ENCODE assay signal across 9 cellular contexts in genomic region chr4:89836031-89836777, GRCh38. TPM values are rescaled to one million over a fixed set of nuclear protein-coding genes. Genes with fewer than 3 reads are reported as not detected.
DNase-seq lines count a peak whose midpoint lies in the region; FAIRE-seq and TF ChIP-seq lines count a peak whose summit lies in the region.
"Had no signal": no experiment of that assay in that cellular context is flagged by ENCODE, and none has a peak within 500 bp of the region (broad histone marks: within the 10 kb centered on the region; RNA-seq: fewer than 3 reads in every experiment).

No MANE protein-coding gene starts in this region.

- H3K9me3 ChIP-seq in SK-N-SH (no peaks in the 10 kb centered on the region), fibroblast of lung (ENCODE audit: control insufficient read depth, insufficient read depth, low read depth, low read length) (no peaks in the 10 kb centered on the region), neutrophil (no peaks in the 10 kb centered on the region), small intestine (ENCODE audit: control insufficient read depth, low read depth) (no peaks in the 10 kb centered on the region), adrenal gland (replicated peaks in 1 of 3) (no peaks in the 10 kb centered on the region)

- no peaks in the 10 kb centered on the region for H3K27me3 ChIP-seq in SK-N-SH (ENCODE audit: insufficient read depth)
- peaks cover 16% of the 10 kb centered on the region for H3K27me3 ChIP-seq in fibroblast of lung (ENCODE audit: control insufficient read depth, insufficient read depth, low read length)
- peaks cover 88% of the 10 kb centered on the region for H3K27me3 ChIP-seq in neutrophil
- peaks cover 0 to 16% of the 10 kb centered on the region in 2 donors for H3K27me3 ChIP-seq in small intestine (ENCODE audit: control insufficient read depth in 2 of 2, insufficient read depth in 2 of 2, low read length in 2 of 2)
- H3K27me3 ChIP-seq in adrenal gland: peaks cover 32% of the 10 kb centered on the region

- intact Hi-C loops in adrenal gland (cut with DNase I) (no loop called here), posterior vena cava (cut with DNase I) (no loop called here)

- no peak for FAIRE-seq in small intestine (lab: Jason Lieb, UNC)

- H3K4me3 ChIP-seq in SK-N-SH (ENCODE audit: low read depth in 2 of 2, low read length in 1 of 2) (peak overlapping the region; percentile 76 to 84), fibroblast of lung (replicated peaks in 1 of 4; ENCODE audit: control extremely low read depth in 1 of 4, insufficient read depth in 1 of 4, low read depth in 3 of 4, low read length in 4 of 4) (peak overlapping the region; percentile 43 to 82 (median 53)), neutrophil (ENCODE audit: low read depth in 1 of 2, low read length in 1 of 2) (peak overlapping the region; percentile 43 to 70), small intestine (ENCODE audit: low read depth in 1 of 2, low read length in 2 of 2) (no peak overlapping the region), adrenal gland (peak overlapping the region in 2 of 4 donors; percentile 29 to 55)

- H3K4me1 ChIP-seq in SK-N-SH (ENCODE audit: control insufficient read depth in 1 of 2, insufficient read depth in 2 of 2, low read depth in 1 of 2, low read length in 1 of 2) (peaks cover 0 to 5% of the 10 kb centered on the region in 2 experiments; a peak in 2 of 4 replicates), fibroblast of lung (ENCODE audit: control insufficient read depth, extremely low read depth, insufficient read depth, low read length) (no peaks in the 10 kb centered on the region), neutrophil (ENCODE audit: control insufficient read depth in 1 of 2, insufficient read depth in 1 of 2, low read depth in 1 of 2, low read length in 1 of 2) (peaks cover 16 to 25% of the 10 kb centered on the region in 2 experiments), small intestine (ENCODE audit: control insufficient read depth in 2 of 2, insufficient read depth in 1 of 2, low read depth in 1 of 2, low read length in 1 of 2) (peaks cover 0 to 2% of the 10 kb centered on the region in 2 donors), adrenal gland (replicated peaks in 1 of 2) (peaks cover 4 to 17% of the 10 kb centered on the region in 2 donors)

- H4K20me1 ChIP-seq in SK-N-SH (ENCODE audit: insufficient read depth): no peaks in the 10 kb centered on the region
- H4K20me1 ChIP-seq in fibroblast of lung (ENCODE audit: control insufficient read depth, extremely low read depth, insufficient read depth, low read length): no peaks in the 10 kb centered on the region

- TF ChIP-seq CTCF in GM13976 (IDR thresholded peaks at IDR 0.05; ENCODE audit: borderline replicate concordance, control extremely low read depth, extremely low read depth, insufficient read depth, missing control alignments) (no peak), SK-N-SH (IDR thresholded peaks at IDR 0.05) (no peak), fibroblast of lung (conservative IDR thresholded peaks at IDR 0.05 in 1 of 2, IDR thresholded peaks at IDR 0.05 in 1 of 2; ENCODE audit: low read depth in 1 of 2, low read length in 2 of 2) (no peak), neutrophil (IDR thresholded peaks at IDR 0.05) (no peak), adrenal gland (IDR thresholded peaks at IDR 0.05) (no peak)

- peak overlapping the region; percentile 94 for H3K4me2 ChIP-seq in SK-N-SH
- peak overlapping the region; percentile 60 for H3K4me2 ChIP-seq in fibroblast of lung (ENCODE audit: extremely low read depth, insufficient read depth, low read length)

- H3K9ac ChIP-seq in SK-N-SH: peak overlapping the region; percentile 61
- H3K9ac ChIP-seq in fibroblast of lung (ENCODE audit: insufficient read depth, low read length): no peak overlapping the region

- CTCF ChIA-PET in SK-N-SH (lab: Yijun Ruan, JAX): no interaction called here

- POLR2A ChIA-PET in SK-N-SH (lab: Yijun Ruan, JAX): no interaction called here

- H3K9me2 ChIP-seq in SK-N-SH: no peaks in the 10 kb centered on the region

- H3K27ac ChIP-seq in SK-N-SH (ENCODE audit: low read depth in 2 of 2, low read length in 1 of 2): peak overlapping the region in 1 of 2 experiments; percentile 76; a peak in 1 of 4 replicates
- no peak overlapping the region for H3K27ac ChIP-seq in fibroblast of lung (ENCODE audit: insufficient read depth, low read length)
- H3K27ac ChIP-seq in neutrophil: no peak overlapping the region
- H3K27ac ChIP-seq in small intestine (ENCODE audit: low read depth in 1 of 2, low read length in 1 of 2): no peak overlapping the region
- H3K27ac ChIP-seq in adrenal gland: peak overlapping the region in 1 of 5 donors; percentile 31

- H2AFZ ChIP-seq in SK-N-SH (ENCODE audit: low read depth): peak overlapping the region; percentile 97
- no peak overlapping the region for H2AFZ ChIP-seq in fibroblast of lung (ENCODE audit: low read length)

- WGBS in SK-N-SH (ENCODE audit: low lambda C conversion rate): 13% methylated on average over 33 of the region's 34 CpGs
- 7 to 13% (median 11%) methylated on average over 34 of the region's 34 CpGs for WGBS in small intestine, 3 donors
- WGBS in adrenal gland, 4 donors: 6 to 9% (median 8%) methylated on average over 24 to 34 of the region's 34 CpGs

- in situ Hi-C loops in GM13976 (cut with MboI; ENCODE audit: low sequenced_read_pairs, unreplicated experiment): no loop called here

- H3K36me3 ChIP-seq in SK-N-SH (replicated peaks in 1 of 2; ENCODE audit: control insufficient read depth in 1 of 2, insufficient read depth in 2 of 2, low read length in 1 of 2) (peaks cover 0 to 6% of the 10 kb centered on the region in 2 experiments), fibroblast of lung (ENCODE audit: control insufficient read depth, insufficient read depth, low read length) (no peaks in the 10 kb centered on the region), neutrophil (no peaks in the 10 kb centered on the region), small intestine (ENCODE audit: control insufficient read depth in 2 of 2, insufficient read depth in 2 of 2, low read length in 2 of 2) (no peaks in the 10 kb centered on the region), adrenal gland (replicated peaks in 1 of 2) (no peaks in the 10 kb centered on the region)

- peak; percentile 23 for DNase-seq in GM13976 (ENCODE audit: low spot score)
- DNase-seq in SK-N-SH: peak; percentile 63
- no peak for DNase-seq in fibroblast of lung (ENCODE audit: low read depth in 2 of 2)
- DNase-seq in small intestine: no peak
- no peak for DNase-seq in kidney glomerular epithelial cell (lab: John Stamatoyannopoulos, UW)
- no peak for DNase-seq in adrenal gland
- DNase-seq in posterior vena cava (ENCODE audit: low spot score): no peak

- H3F3A ChIP-seq in SK-N-SH (replicated peaks; ENCODE audit: insufficient read depth): peaks cover 10% of the 10 kb centered on the region

- H3K79me2 ChIP-seq in SK-N-SH (ENCODE audit: insufficient read depth): no peaks in the 10 kb centered on the region
- no peaks in the 10 kb centered on the region for H3K79me2 ChIP-seq in fibroblast of lung (ENCODE audit: control insufficient read depth, insufficient read depth, low read length)

- TF ChIP-seq POLR2A in adrenal gland (IDR thresholded peaks at IDR 0.05): no peak

- no peak for TF ChIP-seq EP300 in SK-N-SH (IDR thresholded peaks at IDR 0.05; ENCODE audit: borderline replicate concordance in 1 of 2, low read depth in 1 of 2, low read length in 1 of 2)

- TF ChIP-seq RAD21 in SK-N-SH (IDR thresholded peaks at IDR 0.05; ENCODE audit: low read length): no peak

TF ChIP-seq in SK-N-SH, 30 proteins besides CTCF, POLR2A, EP300 and RAD21 (continues in another document):
- no peak for TF ChIP-seq JUND (IDR thresholded peaks at IDR 0.05)
- TF ChIP-seq SMC3 (IDR thresholded peaks at IDR 0.05; ENCODE audit: low read depth, low read length): no peak
- no peak for TF ChIP-seq FOXJ3 (CRISPR knock-in tag; IDR thresholded peaks at IDR 0.05)
- TF ChIP-seq POLR2AphosphoS5 (IDR thresholded peaks at IDR 0.05; ENCODE audit: low read depth, low read length): no peak
- no peak for TF ChIP-seq SIN3A (IDR thresholded peaks at IDR 0.05; ENCODE audit: borderline replicate concordance, low read depth, low read length)
- TF ChIP-seq MAX (IDR thresholded peaks at IDR 0.05; ENCODE audit: low read depth): no peak
- no peak for TF ChIP-seq IRF3 (IDR thresholded peaks at IDR 0.05; ENCODE audit: low read depth, low read length)
- no peak for TF ChIP-seq ELF1 (IDR thresholded peaks at IDR 0.05)
- no peak for TF ChIP-seq RCOR1 (IDR thresholded peaks at IDR 0.05; ENCODE audit: low read length)

RNA-seq across cellular contexts. Expression of gene SNCA, which starts 0.8 kb away (rescaled TPM):
- polyA plus RNA-seq in SK-N-SH (2012; rRNA removed) (12.0 and 12.9 TPM in 2 replicates), fibroblast of lung (0.95 and 5.6 TPM in 2 replicates), small intestine (10 to 100 TPM in 1 of 3 donors, 1 to 10 TPM in 1, under 1 TPM in 1; 0.89 to 12.7 (median 2.7) TPM), adrenal gland (1 to 10 TPM; 3.4 to 9.0 (median 5.4) TPM)
- polyA plus RNA-seq in SK-N-SH (2012; cell fraction: cytosol; rRNA removed): 17.0 and 23.5 TPM in 2 replicates
- polyA plus RNA-seq in SK-N-SH (2012; cell fraction: nucleus; rRNA removed): 4.8 and 6.9 TPM in 2 replicates
- total RNA-seq in fibroblast of lung (6.8 and 7.7 TPM in 2 replicates), adrenal gland (10 to 100 TPM in 2 of 8 donors, 1 to 10 TPM in 5, not detected in 1; 1.5 to 11.8 (median 4.2) TPM), posterior vena cava (10 to 100 TPM in 1 of 2 donors, 1 to 10 TPM in 1; 9.1 to 25.5 TPM)
- polyA plus RNA-seq in fibroblast of lung (2012): 1.1 and 3.4 TPM in 2 replicates
- polyA minus RNA-seq in fibroblast of lung (ENCODE audit: low replicate concordance): not detected in 2 replicates
- total RNA-seq: LHCN-M2 had no signal

RNA-seq across cellular contexts. Expression of gene MMRN1, which starts 58.5 kb away (rescaled TPM):
- polyA plus RNA-seq in SK-N-SH (2012; rRNA removed): not detected in 2 replicates
- polyA plus RNA-seq in SK-N-SH (2012; cell fraction: cytosol; rRNA removed): not detected in 2 replicates
- not detected in 2 replicates for polyA plus RNA-seq in SK-N-SH (2012; cell fraction: nucleus; rRNA removed)
- total RNA-seq in fibroblast of lung: under 0.01 TPM in 2 replicates
- not detected in 2 replicates for polyA plus RNA-seq in fibroblast of lung
- not detected in 2 replicates for polyA plus RNA-seq in fibroblast of lung (2012)
- 2.4 TPM in 1 of 2 replicates, not detected in the other for polyA minus RNA-seq in fibroblast of lung (ENCODE audit: low replicate concordance)
- polyA plus RNA-seq in small intestine: 10 to 100 TPM in 1 of 3 donors, 1 to 10 TPM in 1, under 1 TPM in 1; 0.22 to 66.4 (median 1.1) TPM
- total RNA-seq in adrenal gland: 10 to 100 TPM in 4 of 8 donors, 1 to 10 TPM in 4; 2.2 to 31.2 (median 9.1) TPM
- polyA plus RNA-seq in adrenal gland: 1 to 10 TPM; 1.4 to 6.4 (median 2.3) TPM
- 10 to 100 TPM; 71.0 to 72.8 TPM for total RNA-seq in posterior vena cava
- total RNA-seq: LHCN-M2 had no signal

Comparison
In these comparisons a context has a peak if more than half of its experiments do, and no peak if none do; other contexts are left out.
1. DNase-seq: peak in GM13976 (single experiment) and SK-N-SH (single experiment); none in fibroblast of lung (0 of 2), small intestine (single experiment), kidney glomerular epithelial cell (single experiment), adrenal gland (0 of 7) and posterior vena cava (single experiment).
2. H3K4me3 ChIP-seq: peak in SK-N-SH (2 of 2), fibroblast of lung (4 of 4) and neutrophil (2 of 2); none in small intestine (0 of 2).